Comparison of ENCODE assay signal across 8 cellular contexts in genomic region chr7:128939075-128939860, GRCh38. TPM values are rescaled to one million over a fixed set of nuclear protein-coding genes. Genes with fewer than 3 reads are reported as not detected.
DNase-seq lines count a peak whose midpoint lies in the region; ATAC-seq and TF ChIP-seq lines count a peak whose summit lies in the region.

No MANE protein-coding gene starts in this region.

- H3K9me3 Mint-ChIP-seq in activated naive CD4-positive, alpha-beta T cell treated with anti-CD3 and anti-CD28 coated beads, Interleukin-2, amount 50 U/mL, for 24 hours = no peaks in the 10 kb centered on the region
- no peaks in the 10 kb centered on the region for H3K9me3 Mint-ChIP-seq in WTC11

- TF ChIP-seq POLR2A in vagina (IDR thresholded peaks at IDR 0.05) = no peak

- peak overlapping the region; percentile 80 for H3K4me3 Mint-ChIP-seq in activated naive CD4-positive, alpha-beta T cell treated with anti-CD3 and anti-CD28 coated beads, Interleukin-2, amount 50 U/mL, for 24 hours
- peak overlapping the region; percentile 87; the same call in 1 of the 2 replicates for H3K4me3 Mint-ChIP-seq in WTC11

- H3K27ac ChIP-seq in vagina = no peak overlapping the region

- CTCF ChIA-PET in WTC11 (lab: Charles Lee) = interaction anchor here (1.1 to 2.3 kb wide), 6 partner anchors 9 to 152 kb away, joined by 4 to 15 read pairs (median 8); partner anchors contain the start of gene KCP

- intact Hi-C loops in left colon (cut with DNase I, micrococcal nuclease) = no loop called here
- intact Hi-C loops in vagina (cut with DNase I) = no loop called here

- no peak for ATAC-seq in WTC11
- ATAC-seq in left colon = no peak
- no peak for ATAC-seq in HG02588 (IDR thresholded peaks at IDR 0.05; ENCODE audit: unreplicated experiment)

- H3K4me1 Mint-ChIP-seq in activated naive CD4-positive, alpha-beta T cell treated with anti-CD3 and anti-CD28 coated beads, Interleukin-2, amount 50 U/mL, for 24 hours = peaks cover 12% of the 10 kb centered on the region
- peaks cover 11% of the 10 kb centered on the region for H3K4me1 Mint-ChIP-seq in WTC11

- H3K4me3 ChIP-seq in vagina = peak overlapping the region; percentile 52 to 55

- POLR2A ChIA-PET in WTC11 (lab: Charles Lee) = interaction anchor here (1.0 kb wide), 1 partner anchor 14 kb away, joined by 3 read pairs; no protein-coding TSS in a partner anchor

- H3K36me3 ChIP-seq in vagina = no peaks in the 10 kb centered on the region

- TF ChIP-seq CTCF in WTC11 (IDR thresholded peaks at IDR 0.05) (no peak), vagina (IDR thresholded peaks at IDR 0.05) (no peak)

- DNase-seq in activated naive CD4-positive, alpha-beta T cell treated with anti-CD3 and anti-CD28 coated beads, Interleukin-2, amount 50 U/mL, for 16 hours = no peak
- DNase-seq in WTC11 (ENCODE audit: low spot score) (no peak), left colon (peak; percentile 31 to 49), vagina (ENCODE audit: extremely low spot score in 2 of 2) (peak in 1 of 2 donors; percentile 69), NCI-H2227 treated with DMSO at 0.1 percent for 48 hours (lab: John Stamatoyannopoulos, UW) (no peak)
- DNase-seq in NK-92 treated with Interleukin-12 subunit alpha and Interleukin-12 subunit beta, amount 100 ng/mL, for 24 hours (lab: John Stamatoyannopoulos, UW) = no peak

- no peaks in the 10 kb centered on the region for H3K9me3 ChIP-seq in vagina

- no peaks in the 10 kb centered on the region for H3K36me3 Mint-ChIP-seq in activated naive CD4-positive, alpha-beta T cell treated with anti-CD3 and anti-CD28 coated beads, Interleukin-2, amount 50 U/mL, for 24 hours
- no peaks in the 10 kb centered on the region for H3K36me3 Mint-ChIP-seq in WTC11

- peaks cover 13% of the 10 kb centered on the region for H3K27me3 Mint-ChIP-seq in activated naive CD4-positive, alpha-beta T cell treated with anti-CD3 and anti-CD28 coated beads, Interleukin-2, amount 50 U/mL, for 24 hours
- peaks cover 58% of the 10 kb centered on the region for H3K27me3 Mint-ChIP-seq in WTC11 (ENCODE audit: low read depth)

- peaks cover 9% of the 10 kb centered on the region for H3K4me1 ChIP-seq in vagina

- no peaks in the 10 kb centered on the region for H3K27me3 ChIP-seq in vagina

- no peak overlapping the region for H3K27ac Mint-ChIP-seq in activated naive CD4-positive, alpha-beta T cell treated with anti-CD3 and anti-CD28 coated beads, Interleukin-2, amount 50 U/mL, for 24 hours
- H3K27ac Mint-ChIP-seq in WTC11 = no peak overlapping the region

TF ChIP-seq in WTC11, 78 proteins besides CTCF, POLR2A, EP300 and RAD21:
- TF ChIP-seq, protein P1, sequence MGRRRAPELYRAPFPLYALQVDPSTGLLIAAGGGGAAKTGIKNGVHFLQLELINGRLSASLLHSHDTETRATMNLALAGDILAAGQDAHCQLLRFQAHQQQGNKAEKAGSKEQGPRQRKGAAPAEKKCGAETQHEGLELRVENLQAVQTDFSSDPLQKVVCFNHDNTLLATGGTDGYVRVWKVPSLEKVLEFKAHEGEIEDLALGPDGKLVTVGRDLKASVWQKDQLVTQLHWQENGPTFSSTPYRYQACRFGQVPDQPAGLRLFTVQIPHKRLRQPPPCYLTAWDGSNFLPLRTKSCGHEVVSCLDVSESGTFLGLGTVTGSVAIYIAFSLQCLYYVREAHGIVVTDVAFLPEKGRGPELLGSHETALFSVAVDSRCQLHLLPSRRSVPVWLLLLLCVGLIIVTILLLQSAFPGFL (CRISPR knock-in tag; IDR thresholded peaks at IDR 0.05; ENCODE audit: borderline replicate concordance) = no peak
- TF ChIP-seq FOXP1 (CRISPR knock-in tag; IDR thresholded peaks at IDR 0.05; ENCODE audit: borderline replicate concordance) (no peak), ATF1 (CRISPR knock-in tag; IDR thresholded peaks at IDR 0.05) (no peak), MLX (CRISPR knock-in tag; IDR thresholded peaks at IDR 0.05) (no peak), USF1 (CRISPR knock-in tag; IDR thresholded peaks at IDR 0.05) (no peak), ZNF232 (CRISPR knock-in tag; IDR thresholded peaks at IDR 0.05) (no peak), TEAD1 (CRISPR knock-in tag; IDR thresholded peaks at IDR 0.05) (no peak), SMAD4 (CRISPR knock-in tag; IDR thresholded peaks at IDR 0.05) (no peak), AR (CRISPR knock-in tag; IDR thresholded peaks at IDR 0.05) (no peak), ZMAT4 (CRISPR knock-in tag; IDR thresholded peaks at IDR 0.05) (no peak), ZNF281 (CRISPR knock-in tag; IDR thresholded peaks at IDR 0.05) (no peak), HMGA2 (CRISPR knock-in tag; IDR thresholded peaks at IDR 0.05) (no peak), RELA (CRISPR knock-in tag; IDR thresholded peaks at IDR 0.05; ENCODE audit: borderline replicate concordance) (no peak)
- TF ChIP-seq, protein P2, sequence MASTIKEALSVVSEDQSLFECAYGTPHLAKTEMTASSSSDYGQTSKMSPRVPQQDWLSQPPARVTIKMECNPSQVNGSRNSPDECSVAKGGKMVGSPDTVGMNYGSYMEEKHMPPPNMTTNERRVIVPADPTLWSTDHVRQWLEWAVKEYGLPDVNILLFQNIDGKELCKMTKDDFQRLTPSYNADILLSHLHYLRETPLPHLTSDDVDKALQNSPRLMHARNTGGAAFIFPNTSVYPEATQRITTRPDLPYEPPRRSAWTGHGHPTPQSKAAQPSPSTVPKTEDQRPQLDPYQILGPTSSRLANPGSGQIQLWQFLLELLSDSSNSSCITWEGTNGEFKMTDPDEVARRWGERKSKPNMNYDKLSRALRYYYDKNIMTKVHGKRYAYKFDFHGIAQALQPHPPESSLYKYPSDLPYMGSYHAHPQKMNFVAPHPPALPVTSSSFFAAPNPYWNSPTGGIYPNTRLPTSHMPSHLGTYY (CRISPR knock-in tag; IDR thresholded peaks at IDR 0.05) = no peak

RNA-seq across cellular contexts. Expression of gene IRF5, which starts 1.5 kb away (rescaled TPM):
- 0.66 to 0.71 TPM (median 0.69 TPM) in 3 replicates for total RNA-seq in WTC11 (2021)
- total RNA-seq in left colon = 1 to 10 TPM; 6.6 to 8.5 TPM
- 15.0 TPM for total RNA-seq in vagina

RNA-seq across cellular contexts. Expression of gene KCP, which starts 28.8 kb away (rescaled TPM):
- total RNA-seq in WTC11 (2021) (2.5 to 2.9 TPM (median 2.7 TPM) in 3 replicates), left colon (1 to 10 TPM in 1 of 2 donors, under 1 TPM in 1; 0.81 to 1.6 TPM), vagina (1.2 TPM)

Comparison
In these comparisons a context has a peak if more than half of its experiments do, and no peak if none do; other contexts are left out.
1. DNase-seq: peak in left colon (2 of 2); none in activated naive CD4-positive, alpha-beta T cell treated with anti-CD3 and anti-CD28 coated beads, Interleukin-2, amount 50 U/mL, for 16 hours (single experiment), WTC11 (single experiment), NK-92 treated with Interleukin-12 subunit alpha and Interleukin-12 subunit beta, amount 100 ng/mL, for 24 hours (single experiment) and NCI-H2227 treated with DMSO at 0.1 percent for 48 hours (single experiment).